Comparison of ENCODE assay signal across 8 cellular contexts in the genomic region with DNA sequence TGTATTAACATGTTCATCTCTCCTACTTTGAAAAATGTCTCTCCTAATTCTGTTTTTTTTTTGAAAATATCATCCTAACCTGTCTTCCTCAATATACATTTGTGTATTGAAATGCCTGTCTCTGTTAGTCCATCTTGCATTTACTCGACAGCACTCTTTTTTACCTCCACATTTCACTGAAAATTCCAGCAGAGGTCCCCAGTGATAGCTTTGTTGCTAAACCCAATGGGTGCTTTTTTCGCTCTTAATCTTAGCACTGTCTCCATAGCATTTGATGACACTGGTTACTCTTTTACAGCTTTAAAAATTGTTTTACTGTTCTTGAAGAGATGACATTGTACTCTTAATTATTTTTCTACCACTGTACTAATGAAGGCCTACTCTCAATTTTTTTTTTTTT. TPM values are rescaled to one million over a fixed set of nuclear protein-coding genes. Genes with fewer than 3 reads are reported as not detected.
A peak's percentile ranks its signal among the peaks of the same experiment; 100 is the strongest.
DNase-seq lines count a peak whose midpoint lies in the region; TF ChIP-seq lines count a peak whose summit lies in the region.

No MANE protein-coding gene starts in this region.

- DNase-seq in NCI-H2196 (lab: John Stamatoyannopoulos, UW; ENCODE audit: unreplicated experiment) = peak; percentile 12
- DNase-seq in NCI-H2196 treated with DMSO at 0.1 percent for 48 hours (lab: John Stamatoyannopoulos, UW; ENCODE audit: unreplicated experiment) = no peak
- peak; percentile 21 for DNase-seq in NCI-H226
- peak; percentile 48 to 49 for DNase-seq in erythroblast (lab: John Stamatoyannopoulos, UW)
- peak; percentile 55 for DNase-seq in renal cortical epithelial cell (ENCODE audit: low read depth)
- no peak for DNase-seq in activated CD8-positive, alpha-beta memory T cell treated with anti-CD3 and anti-CD28 coated beads for 24 hours
- DNase-seq in suprapubic skin (ENCODE audit: low spot score in 2 of 2) = no peak
- no peak for DNase-seq in activated CD4-positive, alpha-beta T cell treated with anti-CD3 and anti-CD28 coated beads for 48 hours

- H3K36me3 ChIP-seq in suprapubic skin = no peaks in the 10 kb centered on the region

- H3K9me3 ChIP-seq in suprapubic skin = no peaks in the 10 kb centered on the region

- no peak for TF ChIP-seq EP300 in suprapubic skin (IDR thresholded peaks at IDR 0.05)

- TF ChIP-seq POLR2A in erythroblast (IDR thresholded peaks at IDR 0.05; ENCODE audit: low read length) = no peak
- no peak for TF ChIP-seq POLR2A in suprapubic skin (IDR thresholded peaks at IDR 0.05)

- 76% methylated on average over 2 of the region's 2 CpGs for WGBS in suprapubic skin

- peaks cover 15% of the 10 kb centered on the region for H3K4me1 ChIP-seq in suprapubic skin

- H3K27ac ChIP-seq in suprapubic skin = no peak overlapping the region

- H3K27me3 ChIP-seq in suprapubic skin = no peaks in the 10 kb centered on the region

- TF ChIP-seq CTCF in suprapubic skin (IDR thresholded peaks at IDR 0.05) = peak in 1 of 2 donors; percentile 6

- H3K4me3 ChIP-seq in suprapubic skin = no peak overlapping the region

RNA-seq across cellular contexts. Expression of gene OSBPL9, which starts 10.8 kb away (rescaled TPM):
- total RNA-seq in renal cortical epithelial cell (114 and 165 TPM in 2 replicates), suprapubic skin (100 to 1,000 TPM in 2 of 4 donors, 10 to 100 TPM in 2; 49.7 to 166 (median 90.4) TPM)

Comparison
In these comparisons a context has a peak if more than half of its experiments do, and no peak if none do; other contexts are left out.
1. DNase-seq: peak in NCI-H2196 (single experiment), NCI-H226 (single experiment), erythroblast (2 of 2) and renal cortical epithelial cell (single experiment); none in NCI-H2196 treated with DMSO at 0.1 percent for 48 hours (single experiment), activated CD8-positive, alpha-beta memory T cell treated with anti-CD3 and anti-CD28 coated beads for 24 hours (single experiment), suprapubic skin (0 of 2) and activated CD4-positive, alpha-beta T cell treated with anti-CD3 and anti-CD28 coated beads for 48 hours (single experiment).